Comparison of ENCODE assay signal across 23 cellular contexts in genomic region chr13:73299787-73300186, GRCh38.
"Had no signal": no experiment of that assay in that cellular context is flagged by ENCODE, and none has a peak within 500 bp of the region (broad histone marks: within the 10 kb centered on the region; RNA-seq: fewer than 3 reads in every experiment).

No MANE protein-coding gene starts in this region.

- ATAC-seq: psoas muscle had no signal

- H3K27ac Mint-ChIP-seq: activated naive CD8-positive, alpha-beta T cell; stimulated activated naive CD8-positive, alpha-beta T cell treated with anti-CD3 and anti-CD28 coated beads, Interleukin-15, Interleukin-2, amounts not matched to agents 100 ng/mL and 50 ng/mL, for 24 hours had no signal

- H3K4me1 ChIP-seq: left ventricle myocardium inferior, psoas muscle, right atrium auricular region, tibial nerve, uterus had no signal

- H3K9me3 Mint-ChIP-seq: nephron; stimulated activated naive CD8-positive, alpha-beta T cell treated with anti-CD3 and anti-CD28 coated beads, Interleukin-15, Interleukin-2, amounts not matched to agents 100 ng/mL and 50 ng/mL, for 24 hours had no signal

- H3K4me1 Mint-ChIP-seq: nephron had no signal

- DNase-seq: activated CD4-positive, alpha-beta T cell treated with anti-CD3 and anti-CD28 coated beads for 1 hour; activated CD4-positive, alpha-beta T cell treated with anti-CD3 and anti-CD28 coated beads, Interleukin-2, amount 50 U/mL, for 1 hour; activated T-cell treated with anti-CD3 and anti-CD28 coated beads, Interleukin-2, amount 50 U/mL, for 1 hour; amygdala; brain microvascular endothelial cell; caudate nucleus; effector memory CD4-positive, alpha-beta T cell; foreskin melanocyte; hippocampal formation; kidney glomerular epithelial cell; left ventricle myocardium inferior; ovary; psoas muscle; stimulated activated CD4-positive, alpha-beta T cell treated with anti-CD3 and anti-CD28 coated beads, Interleukin-4, amount 100 ng/mL, for 24 hours; T-helper 9 cell; uterus had no signal

- H3K27me3 ChIP-seq: brain microvascular endothelial cell, neutrophil, ovary, right atrium auricular region, tibial nerve, uterus had no signal

- H3K27ac ChIP-seq: brain microvascular endothelial cell, left ventricle myocardium inferior, neutrophil, ovary, psoas muscle, right atrium auricular region, tibial nerve, uterus had no signal

- H3K36me3 ChIP-seq: brain microvascular endothelial cell, left ventricle myocardium inferior, neutrophil, ovary, right atrium auricular region, tibial nerve, uterus had no signal

- H3K4me3 ChIP-seq: left ventricle myocardium inferior, ovary, psoas muscle, right atrium auricular region, tibial nerve, uterus had no signal

- H3K9me3 ChIP-seq: left ventricle myocardium inferior, neutrophil, ovary, psoas muscle, right atrium auricular region, tibial nerve, uterus had no signal

- FAIRE-seq: colon had no signal

- H3K27me3 Mint-ChIP-seq: activated naive CD8-positive, alpha-beta T cell; stimulated activated naive CD8-positive, alpha-beta T cell treated with anti-CD3 and anti-CD28 coated beads, Interleukin-15, Interleukin-2, amounts not matched to agents 100 ng/mL and 50 ng/mL, for 24 hours had no signal

- H3K4me3 Mint-ChIP-seq: activated naive CD8-positive, alpha-beta T cell; nephron; stimulated activated naive CD8-positive, alpha-beta T cell treated with anti-CD3 and anti-CD28 coated beads, Interleukin-15, Interleukin-2, amounts not matched to agents 100 ng/mL and 50 ng/mL, for 24 hours had no signal

- H3K36me3 Mint-ChIP-seq: activated naive CD8-positive, alpha-beta T cell had no signal
